ENCODE assay signal across 8 cellular contexts in genomic region chr21:29196021-29196663, GRCh38.
DNase-seq lines count a peak whose midpoint lies in the region; ATAC-seq and TF ChIP-seq lines count a peak whose summit lies in the region.

No MANE protein-coding gene starts in this region.

- H3K27ac ChIP-seq in HL-60 (replicated peaks) = peak overlapping the region; percentile 67

- in situ Hi-C loops in astrocyte of the spinal cord (cut with HindIII; ENCODE audit: low sequenced_read_pairs) = no loop called here

- peak; percentile 91 for DNase-seq in COLO829 (ENCODE audit: low spot score)
- DNase-seq in HL-60 (ENCODE audit: low read depth in 1 of 2, low spot score in 1 of 2) = peak; percentile 94 to 96
- peak; percentile 35 for DNase-seq in T-helper 22 cell (ENCODE audit: low read depth)
- peak; percentile 89 for DNase-seq in astrocyte of the spinal cord (ENCODE audit: low read depth, low spot score)
- DNase-seq in kidney glomerular epithelial cell (lab: John Stamatoyannopoulos, UW) = peak; percentile 84
- peak; percentile 46 to 63 (median 59) for DNase-seq in stimulated activated CD4-positive, alpha-beta T cell treated with anti-CD3 and anti-CD28 coated beads, TNF-alpha, amount 100 ng/mL, for 48 hours (ENCODE audit: low read depth in 3 of 3)
- no peak for DNase-seq in DMS79 (lab: John Stamatoyannopoulos, UW)

- H3K4me3 ChIP-seq in HL-60 (replicated peaks; ENCODE audit: insufficient read depth, low read length) (no peak overlapping the region), astrocyte of the spinal cord (ENCODE audit: low read depth, low read length) (peak overlapping the region; percentile 15)

- TF ChIP-seq CTCF in HL-60 (IDR thresholded peaks at IDR 0.05; ENCODE audit: insufficient read depth, low read length) = peak; percentile 53
- peak; percentile 29 for TF ChIP-seq CTCF in astrocyte of the spinal cord (IDR thresholded peaks at IDR 0.05; ENCODE audit: low read depth, low read length)

- H3K27me3 ChIP-seq in HL-60 (ENCODE audit: insufficient read depth, poor library complexity, severe bottlenecking) = no peaks in the 10 kb centered on the region

- peak; percentile 95 for ATAC-seq in GM21367 (IDR thresholded peaks at IDR 0.05; ENCODE audit: unreplicated experiment)
